ENCODE assay signal across 9 cellular contexts in the genomic region with DNA sequence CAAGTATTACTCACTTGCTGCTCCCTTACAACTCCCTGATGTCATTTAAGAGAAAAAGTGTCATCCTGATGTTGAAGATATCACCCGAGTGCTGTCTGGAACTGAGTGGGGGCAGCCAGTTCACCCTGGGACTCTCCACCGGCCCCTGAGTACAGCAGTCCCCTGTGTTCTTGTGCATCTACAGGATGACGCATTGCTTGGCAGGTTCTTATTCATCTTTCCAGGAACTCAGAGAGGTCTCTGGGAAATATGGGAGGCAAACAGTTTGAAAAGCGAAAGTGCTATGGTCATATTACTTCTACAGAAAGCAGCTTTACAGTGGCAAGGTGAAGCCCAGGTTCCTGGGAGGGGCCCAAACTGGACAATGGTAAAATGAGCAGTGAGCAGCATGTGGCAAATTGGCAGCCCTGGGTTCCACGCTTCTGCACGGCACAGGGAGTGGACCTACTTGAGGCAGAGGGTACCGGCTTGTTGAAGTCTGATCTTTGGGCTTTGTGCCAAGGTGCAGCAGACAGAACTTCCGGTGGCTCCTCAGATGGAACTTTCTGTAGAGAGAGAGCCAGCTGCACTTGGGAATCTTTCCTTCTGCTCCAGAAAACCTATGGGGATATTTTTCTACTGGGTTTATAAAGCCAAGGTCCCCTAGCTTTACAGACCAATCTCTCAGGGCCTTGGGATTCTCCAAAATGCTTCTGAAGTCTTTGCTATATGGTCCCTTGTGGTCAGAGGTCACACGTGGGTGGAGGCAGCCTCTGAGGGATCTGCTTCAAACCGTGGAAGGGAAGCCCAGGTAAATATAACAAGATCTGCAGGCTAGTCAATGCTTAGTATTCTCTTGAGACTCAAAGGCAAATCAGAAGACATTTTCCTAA.
A peak's percentile ranks its signal among the peaks of the same experiment; 100 is the strongest.
DNase-seq lines count a peak whose midpoint lies in the region; ATAC-seq and TF ChIP-seq lines count a peak whose summit lies in the region.
"Had no signal": no experiment of that assay in that cellular context is flagged by ENCODE, and none has a peak within 500 bp of the region (broad histone marks: within the 10 kb centered on the region; RNA-seq: fewer than 3 reads in every experiment).

No MANE protein-coding gene starts in this region.

- DNase-seq in Right ventricle myocardium superior (no peak), right atrium auricular region (ENCODE audit: low spot score) (no peak), trophoblast cell (peak; percentile 23 to 76), progenitor cell of endocrine pancreas (ENCODE audit: low spot score, unreplicated experiment) (no peak), NCI-H2081 (lab: John Stamatoyannopoulos, UW) (no peak), dermis blood vessel endothelial cell (no peak)
- peak; percentile 55 for DNase-seq in activated effector memory CD4-positive, alpha-beta T cell treated with Interleukin-2 at 50 U/mL for 16 hours
- DNase-seq: IMR-90 had no signal

- peak overlapping the region; percentile 94 for H2BK12ac ChIP-seq in trophoblast cell (ENCODE audit: low read length)

- intact Hi-C loops in Right ventricle myocardium superior (cut with DNase I), result no loop called here

- H3K4me1 ChIP-seq in right atrium auricular region (peaks cover 0 to 7% of the 10 kb centered on the region in 2 donors), trophoblast cell (ENCODE audit: control insufficient read depth in 1 of 2, insufficient read depth in 2 of 2, low read length in 2 of 2) (peaks cover 5 to 17% of the 10 kb centered on the region in 2 experiments)

- H4K8ac ChIP-seq in trophoblast cell (ENCODE audit: low read depth, low read length), result peak overlapping the region; percentile 69

- H3K4me2 ChIP-seq in trophoblast cell (ENCODE audit: low read length), result no peak overlapping the region

- peak overlapping the region; percentile 57 for H2AFZ ChIP-seq in trophoblast cell (ENCODE audit: insufficient read depth, low read length, poor library complexity)

- peaks cover 2% of the 10 kb centered on the region for H3K79me2 ChIP-seq in trophoblast cell (ENCODE audit: control insufficient read depth, insufficient read depth, low read length, poor library complexity)

- H2BK120ac ChIP-seq in trophoblast cell (ENCODE audit: insufficient read depth, low read length, poor library complexity), result peak overlapping the region; percentile 93

- H3K14ac ChIP-seq in trophoblast cell (ENCODE audit: low read length), result peak overlapping the region; percentile 80

- no peaks in the 10 kb centered on the region for H3K9me3 ChIP-seq in right atrium auricular region
- H3K9me3 ChIP-seq in trophoblast cell (ENCODE audit: insufficient read depth, low read depth, low read length), result no peaks in the 10 kb centered on the region

- peak overlapping the region; percentile 49 for H2BK5ac ChIP-seq in trophoblast cell (ENCODE audit: low read depth, low read length, poor library complexity)

- peak overlapping the region; percentile 76 for H3K18ac ChIP-seq in trophoblast cell (ENCODE audit: low read length)

- H3K4me1 Mint-ChIP-seq in progenitor cell of endocrine pancreas (ENCODE audit: low read depth), result no peaks in the 10 kb centered on the region

- TF ChIP-seq CTCF in right atrium auricular region (IDR thresholded peaks at IDR 0.05), result no peak
- TF ChIP-seq CTCF in progenitor cell of endocrine pancreas (IDR thresholded peaks at IDR 0.05; ENCODE audit: unreplicated experiment), result no peak

- peak overlapping the region; percentile 27 for H3K23ac ChIP-seq in trophoblast cell (ENCODE audit: low read length)

- H4K91ac ChIP-seq in trophoblast cell (ENCODE audit: low read depth, low read length), result peak overlapping the region; percentile 80

- H3K4me3 ChIP-seq in right atrium auricular region (no peak overlapping the region), trophoblast cell (ENCODE audit: low read depth, low read length) (no peak overlapping the region)

- H3K27ac Mint-ChIP-seq in progenitor cell of endocrine pancreas, result no peak overlapping the region

- H3K27me3 ChIP-seq in right atrium auricular region (no peaks in the 10 kb centered on the region), trophoblast cell (ENCODE audit: insufficient read depth, low read length) (no peaks in the 10 kb centered on the region)

- ATAC-seq in Right ventricle myocardium superior (ENCODE audit: poor library complexity) (peak; percentile 27), HG03135 (IDR thresholded peaks at IDR 0.05; ENCODE audit: unreplicated experiment) (no peak)

- H3K36me3 ChIP-seq in right atrium auricular region (no peaks in the 10 kb centered on the region), trophoblast cell (ENCODE audit: control insufficient read depth in 1 of 2, insufficient read depth in 2 of 2, low read length in 2 of 2) (no peaks in the 10 kb centered on the region)

- H3K27me3 Mint-ChIP-seq in progenitor cell of endocrine pancreas, result no peaks in the 10 kb centered on the region

- no CpG with 5 or more reads among the region's 10 CpGs for WGBS in trophoblast cell (ENCODE audit: extremely low coverage, insufficient coverage, insufficient read length)

- H3K27ac ChIP-seq in right atrium auricular region, result no peak overlapping the region
- H3K27ac ChIP-seq in trophoblast cell (ENCODE audit: low read depth, low read length), result peak overlapping the region; percentile 61

- no peak overlapping the region for H4K12ac ChIP-seq in trophoblast cell (ENCODE audit: low read depth, low read length)

- no peak overlapping the region for H3K9ac ChIP-seq in trophoblast cell (ENCODE audit: low read length)

- H2AK5ac ChIP-seq in trophoblast cell (ENCODE audit: low read length), result peak overlapping the region; percentile 98

- H3K4me3 Mint-ChIP-seq in progenitor cell of endocrine pancreas (ENCODE audit: low read depth), result no peak overlapping the region

- no peaks in the 10 kb centered on the region for H3K9me3 Mint-ChIP-seq in progenitor cell of endocrine pancreas (ENCODE audit: low read depth)

- H3K79me1 ChIP-seq in trophoblast cell (ENCODE audit: low read length), result peaks cover 6% of the 10 kb centered on the region

- H3K4ac ChIP-seq in trophoblast cell (ENCODE audit: low read depth, low read length), result peak overlapping the region; percentile 52

- H3K36me3 Mint-ChIP-seq in progenitor cell of endocrine pancreas (ENCODE audit: insufficient read depth), result no peaks in the 10 kb centered on the region

Comparison
In these comparisons a context has a peak if more than half of its experiments do, and no peak if none do; other contexts are left out.
1. DNase-seq: peak in activated effector memory CD4-positive, alpha-beta T cell treated with Interleukin-2 at 50 U/mL for 16 hours (single experiment) and trophoblast cell (2 of 2); none in Right ventricle myocardium superior (single experiment), right atrium auricular region (single experiment), progenitor cell of endocrine pancreas (single experiment), NCI-H2081 (0 of 2) and dermis blood vessel endothelial cell (single experiment).